ENCODE assay signal across 3 cellular contexts in the genomic region with DNA sequence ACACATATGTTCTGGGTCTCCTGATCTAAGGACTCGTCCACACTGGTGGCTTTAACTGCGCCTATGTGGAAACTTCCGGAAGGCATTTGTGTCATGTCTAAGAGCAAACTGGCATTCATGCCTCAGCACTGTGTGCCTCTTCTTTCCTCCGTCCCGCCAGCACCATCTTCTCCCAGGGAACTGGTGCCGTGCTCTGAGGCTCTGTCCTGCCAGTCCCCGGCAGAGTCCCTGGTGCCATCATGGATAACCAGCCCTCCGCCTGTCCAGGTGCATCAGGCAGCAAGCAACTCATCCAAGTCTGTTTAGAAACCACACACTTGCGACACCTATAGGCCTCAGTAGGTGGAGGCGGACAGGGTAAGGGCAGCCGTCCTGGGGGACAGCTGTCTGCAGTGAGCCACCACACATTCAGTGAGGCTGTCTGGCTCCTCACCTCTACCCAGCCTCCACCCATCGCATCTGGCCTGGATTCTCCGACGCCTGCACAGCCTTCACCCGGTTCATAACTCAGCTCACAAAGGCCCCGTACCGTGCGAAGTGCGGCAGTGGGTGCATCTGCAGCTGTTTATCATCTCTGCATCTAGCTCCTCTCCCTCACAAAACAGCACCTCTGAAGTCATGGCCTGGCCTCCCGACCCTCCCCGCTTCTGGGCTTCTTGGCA.
TF ChIP-seq lines count a peak whose summit lies in the region.

No MANE protein-coding gene starts in this region.

TF ChIP-seq in HCT116, 20 proteins besides CTCF, POLR2A, EP300 and RAD21:
- TF ChIP-seq EZH2 (IDR thresholded peaks at IDR 0.05) (no peak), CBX3 (IDR thresholded peaks at IDR 0.05; ENCODE audit: low read depth) (no peak), TCF7L2 (IDR thresholded peaks at IDR 0.05; ENCODE audit: borderline replicate concordance, extremely low read depth, insufficient read depth, insufficient read length) (no peak), ZNF274 (IDR thresholded peaks at IDR 0.05; ENCODE audit: low read depth, low read length) (no peak)
- TF ChIP-seq, protein P1, sequence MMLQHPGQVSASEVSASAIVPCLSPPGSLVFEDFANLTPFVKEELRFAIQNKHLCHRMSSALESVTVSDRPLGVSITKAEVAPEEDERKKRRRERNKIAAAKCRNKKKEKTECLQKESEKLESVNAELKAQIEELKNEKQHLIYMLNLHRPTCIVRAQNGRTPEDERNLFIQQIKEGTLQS (IDR thresholded peaks at IDR 0.05): no peak
TF ChIP-seq in HCT116: peak in this region for 0.

TF ChIP-seq in GM12878, 131 proteins besides CTCF, POLR2A, EP300 and RAD21:
- TF ChIP-seq SMC3 (IDR thresholded peaks at IDR 0.05; ENCODE audit: borderline replicate concordance, low read length): 0 out of 2 replicates have a peak, but pooled peaks have one; percentile 4
- no peak for TF ChIP-seq RFX5 (IDR thresholded peaks at IDR 0.05; ENCODE audit: low read depth, low read length)

TF ChIP-seq in SK-N-SH, 30 proteins besides CTCF, POLR2A, EP300 and RAD21:
- TF ChIP-seq JUND (IDR thresholded peaks at IDR 0.05) (no peak), NRF1 (IDR thresholded peaks at IDR 0.05; ENCODE audit: low read depth, low read length) (no peak), GATA2 (CRISPR knock-in tag; IDR thresholded peaks at IDR 0.05) (no peak), FOXJ3 (CRISPR knock-in tag; IDR thresholded peaks at IDR 0.05) (no peak), SIN3A (IDR thresholded peaks at IDR 0.05; ENCODE audit: borderline replicate concordance, low read depth, low read length) (no peak)
- TF ChIP-seq, protein P2, sequence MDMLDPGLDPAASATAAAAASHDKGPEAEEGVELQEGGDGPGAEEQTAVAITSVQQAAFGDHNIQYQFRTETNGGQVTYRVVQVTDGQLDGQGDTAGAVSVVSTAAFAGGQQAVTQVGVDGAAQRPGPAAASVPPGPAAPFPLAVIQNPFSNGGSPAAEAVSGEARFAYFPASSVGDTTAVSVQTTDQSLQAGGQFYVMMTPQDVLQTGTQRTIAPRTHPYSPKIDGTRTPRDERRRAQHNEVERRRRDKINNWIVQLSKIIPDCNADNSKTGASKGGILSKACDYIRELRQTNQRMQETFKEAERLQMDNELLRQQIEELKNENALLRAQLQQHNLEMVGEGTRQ (IDR thresholded peaks at IDR 0.05; ENCODE audit: borderline replicate concordance, low read depth, low read length): no peak
